ENCODE assay signal across 8 cellular contexts in genomic region chr20:50153500-50154377, GRCh38. TPM values are rescaled to one million over a fixed set of nuclear protein-coding genes. Genes with fewer than 3 reads are reported as not detected.
DNase-seq lines count a peak whose midpoint lies in the region; FAIRE-seq lines count a peak whose summit lies in the region.

PEDS1 (minus strand) TSS chr20:50153723; CDS start chr20:50153637, 86 bp downstream.

- peaks cover 4% of the 10 kb centered on the region for H3K36me3 ChIP-seq in H7 (replicated peaks; ENCODE audit: control insufficient read depth, insufficient read depth, low read length)
- H3K36me3 ChIP-seq in MG63, result peaks cover 43% of the 10 kb centered on the region

- H3K9me3 ChIP-seq in MG63, result no peaks in the 10 kb centered on the region

- DNase-seq in ELR (ENCODE audit: low read depth), result peak; percentile 95
- peak; percentile 100 for DNase-seq in H7
- peak; percentile 97 for DNase-seq in MG63
- DNase-seq in SK-MEL-5 (ENCODE audit: low read depth, low spot score), result peak; percentile 91
- DNase-seq in activated naive CD4-positive, alpha-beta T cell treated with Interleukin-2 at 50 U/mL for 16 hours, result peak; percentile 86
- peak; percentile 99 for DNase-seq in frontal cortex (ENCODE audit: low spot score in 2 of 2)
- DNase-seq in nucleus accumbens (lab: John Stamatoyannopoulos, UW), result peak in 55 of 56 donors; percentile 48 to 92 (median 84)
- peak; percentile 90 for DNase-seq in superior temporal gyrus (ENCODE audit: extremely low spot score)

- H3K4me3 ChIP-seq in H7 (ENCODE audit: insufficient read depth, low read depth, low read length) (peak within 1 kb of the TSS; percentile 93), MG63 (peak within 1 kb of the TSS; percentile 100)

- FAIRE-seq in frontal cortex (lab: Jason Lieb, UNC), result no peak

- H3K27me3 ChIP-seq in H7 (ENCODE audit: control insufficient read depth, insufficient read depth, low read length) (peaks cover 3% of the 10 kb centered on the region), MG63 (no peaks in the 10 kb centered on the region)

- in situ Hi-C loops in SK-MEL-5 (cut with HindIII; ENCODE audit: low pct_unique_long_range_greater_than_20kb, low sequenced_read_pairs), result no loop called here

RNA-seq across cellular contexts. Expression of gene PEDS1, which starts in this region (rescaled TPM):
- total RNA-seq in H7 (2014; rRNA removed; shearing (Covaris generic)), result 45.3 and 47.7 TPM in 2 replicates
- total RNA-seq in MG63 (2014; rRNA removed; shearing (Covaris generic); ENCODE audit: low replicate concordance), result 18.2 and 31.6 TPM in 2 replicates
- total RNA-seq in SK-MEL-5 (2014; rRNA removed; shearing (Covaris generic)), result 38.6 and 41.1 TPM in 2 replicates
- polyA plus RNA-seq in SK-MEL-5 (2015; cell fraction: cytosol; rRNA removed), result 57.4 and 64.0 TPM in 2 replicates
- polyA plus RNA-seq in SK-MEL-5 (2015; cell fraction: nucleus; rRNA removed), result 17.6 and 22.2 TPM in 2 replicates
- 9.4 TPM for total RNA-seq in frontal cortex

Comparison
In these comparisons a context has a peak if more than half of its experiments do, and no peak if none do; other contexts are left out.
1. Peak in every context shown above with its lines: DNase-seq and H3K4me3 ChIP-seq.